ENCODE assay signal across 8 cellular contexts in genomic region chrY:11214851-11215250, GRCh38.
DNase-seq lines count a peak whose midpoint lies in the region; ATAC-seq and TF ChIP-seq lines count a peak whose summit lies in the region.
"Not testable (repeated sequence)": the region's sequence is repeated elsewhere in the genome, so short reads cannot be mapped to it uniquely, and the experiment has no call there.

No MANE protein-coding gene starts in this region.

- POLR2A ChIA-PET in activated CD4-positive, alpha-beta T cell treated with anti-CD3 and anti-CD28 coated beads for 36 hours (lab: Charles Lee), result not testable (repeated sequence)

- not testable (repeated sequence) for H3K27ac Mint-ChIP-seq in activated CD4-positive, alpha-beta T cell treated with anti-CD3 and anti-CD28 coated beads for 36 hours; activated naive CD4-positive, alpha-beta T cell treated with anti-CD3 and anti-CD28 coated beads for 36 hours

- not testable (repeated sequence) for H3K4me1 ChIP-seq in testis

- H3K27me3 Mint-ChIP-seq in activated CD4-positive, alpha-beta T cell treated with anti-CD3 and anti-CD28 coated beads for 36 hours; activated naive CD4-positive, alpha-beta T cell treated with anti-CD3 and anti-CD28 coated beads for 36 hours (ENCODE audit: low read depth): not testable (repeated sequence)

- not testable (repeated sequence) for H3K36me3 Mint-ChIP-seq in activated CD4-positive, alpha-beta T cell treated with anti-CD3 and anti-CD28 coated beads for 36 hours (ENCODE audit: low read depth); activated naive CD4-positive, alpha-beta T cell treated with anti-CD3 and anti-CD28 coated beads for 36 hours (ENCODE audit: low read depth)

- H3K9me3 Mint-ChIP-seq in activated CD4-positive, alpha-beta T cell treated with anti-CD3 and anti-CD28 coated beads for 36 hours (ENCODE audit: low read depth); activated naive CD4-positive, alpha-beta T cell treated with anti-CD3 and anti-CD28 coated beads for 36 hours: not testable (repeated sequence)

- DNase-seq in MG63 (peak; percentile 66), epithelial cell of proximal tubule (ENCODE audit: low read depth) (peak; percentile 1), testis (peak; percentile 24)
- DNase-seq in activated CD4-positive, alpha-beta T cell treated with anti-CD3 and anti-CD28 coated beads for 36 hours, result peak; percentile 9
- not testable (repeated sequence) for DNase-seq in activated naive CD4-positive, alpha-beta T cell treated with anti-CD3 and anti-CD28 coated beads for 36 hours; lower leg skin (ENCODE audit: low spot score in 2 of 2)
- DNase-seq in stimulated activated CD4-positive, alpha-beta T cell treated with anti-CD3 and anti-CD28 coated beads, Interleukin-12 subunit alpha, Interleukin-12 subunit beta, amount 100 ng/mL, for 4 hours, result peak; percentile 6

- not testable (repeated sequence) for ATAC-seq in activated CD4-positive, alpha-beta T cell treated with anti-CD3 and anti-CD28 coated beads for 36 hours

- peak overlapping the region; percentile 22; the same call in 1 of the 2 replicates for H3K27ac ChIP-seq in 22Rv1
- H3K27ac ChIP-seq in testis, result not testable (repeated sequence)

- CTCF ChIA-PET in activated CD4-positive, alpha-beta T cell treated with anti-CD3 and anti-CD28 coated beads for 36 hours (lab: Charles Lee); activated naive CD4-positive, alpha-beta T cell treated with anti-CD3 and anti-CD28 coated beads for 36 hours (lab: Charles Lee): not testable (repeated sequence)

- not testable (repeated sequence) for H3K9me3 ChIP-seq in MG63, testis

- intact Hi-C loops in activated CD4-positive, alpha-beta T cell treated with anti-CD3 and anti-CD28 coated beads for 36 hours (cut with DNase I, micrococcal nuclease); activated naive CD4-positive, alpha-beta T cell treated with anti-CD3 and anti-CD28 coated beads for 36 hours (cut with micrococcal nuclease); lower leg skin (cut with DNase I; ENCODE audit: low total_unique reads); testis (cut with DNase I; ENCODE audit: low total_unique reads): not testable (repeated sequence)

- not testable (repeated sequence) for TF ChIP-seq POLR2A in lower leg skin (IDR thresholded peaks at IDR 0.05); testis (IDR thresholded peaks at IDR 0.05)

- H3K36me3 ChIP-seq in MG63; testis (ENCODE audit: low read depth, missing control alignments): not testable (repeated sequence)

- H3K4me3 ChIP-seq in MG63 (peak overlapping the region; percentile 76), epithelial cell of proximal tubule (ENCODE audit: low read depth, low read length) (peak overlapping the region; percentile 54), lower leg skin (ENCODE audit: low read depth, poor library complexity, severe bottlenecking) (peak overlapping the region; percentile 17), testis (peak overlapping the region; percentile 6 to 56)

- TF ChIP-seq CTCF in 22Rv1 (IDR thresholded peaks at IDR 0.05); epithelial cell of proximal tubule (conservative IDR thresholded peaks at IDR 0.05; ENCODE audit: low read depth, low read length); lower leg skin (IDR thresholded peaks at IDR 0.05); testis (IDR thresholded peaks at IDR 0.05): not testable (repeated sequence)

- not testable (repeated sequence) for H3K4me1 Mint-ChIP-seq in activated CD4-positive, alpha-beta T cell treated with anti-CD3 and anti-CD28 coated beads for 36 hours; activated naive CD4-positive, alpha-beta T cell treated with anti-CD3 and anti-CD28 coated beads for 36 hours (ENCODE audit: low read depth)

- 53% methylated on average over 16 of the region's 20 CpGs; no CpG with 5 or more reads in 1 of the 2 donors for WGBS in lower leg skin, 2 donors
- WGBS in testis, 2 donors, result 14 to 24% methylated on average over 1 to 17 of the region's 20 CpGs

- H3K4me3 Mint-ChIP-seq in activated CD4-positive, alpha-beta T cell treated with anti-CD3 and anti-CD28 coated beads for 36 hours, result peak overlapping the region; percentile 56
- H3K4me3 Mint-ChIP-seq in activated naive CD4-positive, alpha-beta T cell treated with anti-CD3 and anti-CD28 coated beads for 36 hours, result peak overlapping the region; percentile 48

- H3K27me3 ChIP-seq in MG63, testis: not testable (repeated sequence)

Comparison
In these comparisons a context has a peak if more than half of its experiments do, and no peak if none do; other contexts are left out.
1. H3K4me3 ChIP-seq: peak in every context shown above with its lines; median percentile 76 in MG63; 54 in epithelial cell of proximal tubule; 31 in testis; 17 in lower leg skin.